Comparison of ENCODE assay signal across 32 cellular contexts in the genomic region with DNA sequence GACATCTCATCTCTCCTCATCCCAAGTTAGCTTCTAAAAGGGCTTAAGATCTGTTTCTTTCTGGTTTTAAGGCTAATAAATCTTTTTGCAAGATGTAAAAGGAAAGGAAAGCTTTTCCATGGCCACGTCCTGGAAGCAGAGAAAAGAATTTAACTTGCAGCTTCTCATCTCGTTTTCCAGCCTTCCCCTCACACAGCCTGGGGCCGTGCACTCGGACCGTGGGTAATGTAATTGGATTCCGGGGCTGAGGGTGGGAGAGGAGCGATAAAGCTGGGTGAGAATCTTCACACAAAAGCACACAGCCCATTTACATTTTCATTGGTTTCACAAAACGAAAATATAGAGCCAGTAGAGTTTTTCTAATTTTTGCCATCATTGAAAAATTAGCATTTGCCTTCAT.
"Had no signal": no experiment of that assay in that cellular context is flagged by ENCODE, and none has a peak within 500 bp of the region (broad histone marks: within the 10 kb centered on the region; RNA-seq: fewer than 3 reads in every experiment).

No MANE protein-coding gene starts in this region.

- H3K27ac Mint-ChIP-seq: activated B cell treated with CpG ODN at 0.5 μM for 24 hours; activated CD4-positive, alpha-beta memory T cell treated with anti-CD3 and anti-CD28 coated beads, Interleukin-2, amount 10 ng/mL, durations not matched to agents 7 days and 5 days; activated CD8-positive, alpha-beta memory T cell treated with anti-CD3 and anti-CD28 coated beads, Interleukin-2, amount 10 ng/mL, durations not matched to agents 7 days and 5 days; activated naive CD4-positive, alpha-beta T cell treated with anti-CD3 and anti-CD28 coated beads, Interleukin-2, amount 10 ng/mL, durations not matched to agents 7 days and 5 days; activated naive CD8-positive, alpha-beta T cell; activated naive CD8-positive, alpha-beta T cell treated with anti-CD3 and anti-CD28 coated beads, Interleukin-2, amount 50 U/mL, for 24 hours; T-cell; T-helper 17 cell had no signal

- H3K27me3 Mint-ChIP-seq: activated B cell treated with CpG ODN at 0.5 μM for 24 hours; activated CD4-positive, alpha-beta memory T cell treated with anti-CD3 and anti-CD28 coated beads, Interleukin-2, amount 10 ng/mL, durations not matched to agents 7 days and 5 days; activated CD8-positive, alpha-beta memory T cell treated with anti-CD3 and anti-CD28 coated beads, Interleukin-2, amount 10 ng/mL, durations not matched to agents 7 days and 5 days; activated naive CD4-positive, alpha-beta T cell treated with anti-CD3 and anti-CD28 coated beads, Interleukin-2, amount 10 ng/mL, durations not matched to agents 7 days and 5 days; activated naive CD8-positive, alpha-beta T cell treated with anti-CD3 and anti-CD28 coated beads, Interleukin-2, amount 50 U/mL, for 24 hours; T-helper 17 cell had no signal

- ATAC-seq: activated CD8-positive, alpha-beta memory T cell treated with anti-CD3 and anti-CD28 coated beads, Interleukin-2, amount 10 ng/mL, durations not matched to agents 7 days and 5 days; activated naive CD8-positive, alpha-beta T cell treated with anti-CD3 and anti-CD28 coated beads, Interleukin-2, amount 50 U/mL, for 24 hours; Right ventricle myocardium inferior; SK-N-SH treated with all-trans-retinoic acid at 6 μM for 48 hours; T-cell; T-helper 17 cell had no signal

- H3K4me3 Mint-ChIP-seq: activated B cell treated with CpG ODN at 0.5 μM for 24 hours; activated CD4-positive, alpha-beta memory T cell treated with anti-CD3 and anti-CD28 coated beads, Interleukin-2, amount 10 ng/mL, durations not matched to agents 7 days and 5 days; activated CD8-positive, alpha-beta memory T cell treated with anti-CD3 and anti-CD28 coated beads, Interleukin-2, amount 10 ng/mL, durations not matched to agents 7 days and 5 days; activated naive CD4-positive, alpha-beta T cell treated with anti-CD3 and anti-CD28 coated beads, Interleukin-2, amount 10 ng/mL, durations not matched to agents 7 days and 5 days; activated naive CD8-positive, alpha-beta T cell; activated naive CD8-positive, alpha-beta T cell treated with anti-CD3 and anti-CD28 coated beads, Interleukin-2, amount 50 U/mL, for 24 hours; T-cell; T-helper 17 cell had no signal

- H3K4me1 Mint-ChIP-seq: activated B cell treated with CpG ODN at 0.5 μM for 24 hours; activated CD4-positive, alpha-beta memory T cell treated with anti-CD3 and anti-CD28 coated beads, Interleukin-2, amount 10 ng/mL, durations not matched to agents 7 days and 5 days; activated CD8-positive, alpha-beta memory T cell treated with anti-CD3 and anti-CD28 coated beads, Interleukin-2, amount 10 ng/mL, durations not matched to agents 7 days and 5 days; activated naive CD4-positive, alpha-beta T cell treated with anti-CD3 and anti-CD28 coated beads, Interleukin-2, amount 10 ng/mL, durations not matched to agents 7 days and 5 days; activated naive CD8-positive, alpha-beta T cell treated with anti-CD3 and anti-CD28 coated beads, Interleukin-2, amount 50 U/mL, for 24 hours; T-cell; T-helper 17 cell had no signal

- H3K4me2 ChIP-seq: PC-9 had no signal

- DNase-seq: activated B cell treated with CpG ODN at 0.5 μM for 24 hours; activated CD4-positive, alpha-beta memory T cell treated with anti-CD3 and anti-CD28 coated beads, Interleukin-2, amount 10 ng/mL, durations not matched to agents 7 days and 5 days; activated CD4-positive, alpha-beta T cell treated with anti-CD3 and anti-CD28 coated beads for 4 hours; activated CD4-positive, CD25-positive, alpha-beta regulatory T cell treated with anti-CD3 and anti-CD28 coated beads, Interleukin-2, amount 50 U/mL, for 72 hours; activated CD8-positive, alpha-beta memory T cell treated with anti-CD3 and anti-CD28 coated beads for 24 hours; activated CD8-positive, alpha-beta memory T cell treated with anti-CD3 and anti-CD28 coated beads, Interleukin-2, amount 10 ng/mL, durations not matched to agents 7 days and 5 days; activated CD8-positive, alpha-beta memory T cell treated with anti-CD3 and anti-CD28 coated beads, Interleukin-2, amount 50 U/mL, for 48 hours; activated effector memory CD4-positive, alpha-beta T cell treated with Interleukin-2 at 50 U/mL for 16 hours; activated naive CD4-positive, alpha-beta T cell treated with anti-CD3 and anti-CD28 coated beads, Interleukin-2, amount 10 ng/mL, durations not matched to agents 7 days and 5 days; activated naive CD8-positive, alpha-beta T cell treated with anti-CD3 and anti-CD28 coated beads, Interleukin-2, amount 50 U/mL, for 24 hours; activated T-cell treated with anti-CD3 and anti-CD28 coated beads, Interleukin-2, amount 50 U/mL, for 48 hours; anterior cingulate cortex; caudate nucleus; NCI-H1105; NCI-H1417 treated with DMSO at 0.1 percent for 48 hours; NCI-H187 treated with DMSO at 0.1 percent for 48 hours; NCI-H2081; NCI-H510A; NCI-H526; NCI-H748 treated with DMSO at 0.1 percent for 48 hours; NK-92 treated with Interleukin-12 subunit alpha and Interleukin-12 subunit beta, amount 100 ng/mL, for 24 hours; PC-9; SIG-M5; T-cell; T-helper 17 cell; T-helper 9 cell had no signal

- H3K4me3 ChIP-seq: PC-9 had no signal

- H3K27ac ChIP-seq: PC-9, RWPE1, VCaP had no signal

- H3K36me3 Mint-ChIP-seq: activated CD8-positive, alpha-beta memory T cell treated with anti-CD3 and anti-CD28 coated beads, Interleukin-2, amount 10 ng/mL, durations not matched to agents 7 days and 5 days; activated naive CD4-positive, alpha-beta T cell treated with anti-CD3 and anti-CD28 coated beads, Interleukin-2, amount 10 ng/mL, durations not matched to agents 7 days and 5 days; activated naive CD8-positive, alpha-beta T cell; brain; T-cell had no signal
